1 cellular context compared by ENCODE assay signal in the genomic region with DNA sequence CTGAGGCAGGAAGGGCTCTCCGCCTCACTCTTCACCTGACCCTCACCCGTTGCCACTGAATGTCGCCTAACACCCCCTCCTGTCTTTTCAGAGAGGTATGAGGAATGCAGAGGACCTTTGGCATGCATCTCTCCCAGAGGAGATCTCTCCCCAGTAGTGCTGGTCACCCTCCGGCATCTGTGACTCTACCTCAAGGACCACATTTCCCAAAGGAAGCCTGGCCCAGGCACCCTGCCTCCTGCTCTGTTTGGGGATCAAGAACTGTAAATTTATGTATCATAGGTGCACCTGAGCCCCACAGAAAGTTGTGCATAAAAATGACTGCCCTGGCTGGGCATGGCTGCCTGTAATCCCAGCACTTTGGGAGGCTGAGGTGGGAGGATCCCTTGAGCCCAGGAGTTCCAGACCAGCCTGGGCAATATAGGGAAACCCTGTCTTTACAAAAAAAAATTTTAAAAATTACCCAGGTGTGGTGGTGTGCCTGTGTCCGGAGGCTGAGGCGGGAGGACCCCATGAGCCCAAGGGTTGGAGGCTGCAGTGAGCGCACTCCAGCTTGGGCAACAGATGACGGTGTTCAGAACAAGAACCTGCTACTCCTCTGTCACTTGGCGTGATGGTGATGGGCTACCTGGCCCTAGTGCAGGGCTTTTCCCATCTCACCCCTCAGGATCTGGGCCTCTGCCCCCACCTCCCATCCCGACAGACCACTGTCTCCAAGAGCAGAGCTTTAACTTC.
TF ChIP-seq lines count a peak whose summit lies in the region.

No MANE protein-coding gene starts in this region.

TF ChIP-seq in HepG2, 621 proteins besides CTCF, POLR2A, EP300 and RAD21:
- TF ChIP-seq, protein P1, sequence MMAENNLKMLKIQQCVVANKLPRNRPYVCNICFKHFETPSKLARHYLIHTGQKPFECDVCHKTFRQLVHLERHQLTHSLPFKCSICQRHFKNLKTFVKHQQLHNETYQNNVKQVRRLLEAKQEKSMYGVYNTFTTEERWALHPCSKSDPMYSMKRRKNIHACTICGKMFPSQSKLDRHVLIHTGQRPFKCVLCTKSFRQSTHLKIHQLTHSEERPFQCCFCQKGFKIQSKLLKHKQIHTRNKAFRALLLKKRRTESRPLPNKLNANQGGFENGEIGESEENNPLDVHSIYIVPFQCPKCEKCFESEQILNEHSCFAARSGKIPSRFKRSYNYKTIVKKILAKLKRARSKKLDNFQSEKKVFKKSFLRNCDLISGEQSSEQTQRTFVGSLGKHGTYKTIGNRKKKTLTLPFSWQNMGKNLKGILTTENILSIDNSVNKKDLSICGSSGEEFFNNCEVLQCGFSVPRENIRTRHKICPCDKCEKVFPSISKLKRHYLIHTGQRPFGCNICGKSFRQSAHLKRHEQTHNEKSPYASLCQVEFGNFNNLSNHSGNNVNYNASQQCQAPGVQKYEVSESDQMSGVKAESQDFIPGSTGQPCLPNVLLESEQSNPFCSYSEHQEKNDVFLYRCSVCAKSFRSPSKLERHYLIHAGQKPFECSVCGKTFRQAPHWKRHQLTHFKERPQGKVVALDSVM (CRISPR knock-in tag; IDR thresholded peaks at IDR 0.05), result peak; percentile 60; the same call in 1 of the 2 replicates
- TF ChIP-seq RBM22 (optimal IDR thresholded peaks at IDR 0.05; ENCODE audit: low read length), result peak; percentile 6
- TF ChIP-seq, protein P2, sequence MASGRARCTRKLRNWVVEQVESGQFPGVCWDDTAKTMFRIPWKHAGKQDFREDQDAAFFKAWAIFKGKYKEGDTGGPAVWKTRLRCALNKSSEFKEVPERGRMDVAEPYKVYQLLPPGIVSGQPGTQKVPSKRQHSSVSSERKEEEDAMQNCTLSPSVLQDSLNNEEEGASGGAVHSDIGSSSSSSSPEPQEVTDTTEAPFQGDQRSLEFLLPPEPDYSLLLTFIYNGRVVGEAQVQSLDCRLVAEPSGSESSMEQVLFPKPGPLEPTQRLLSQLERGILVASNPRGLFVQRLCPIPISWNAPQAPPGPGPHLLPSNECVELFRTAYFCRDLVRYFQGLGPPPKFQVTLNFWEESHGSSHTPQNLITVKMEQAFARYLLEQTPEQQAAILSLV (CRISPR knock-in tag; IDR thresholded peaks at IDR 0.05; ENCODE audit: borderline replicate concordance), result no peak
- TF ChIP-seq MTF2 (CRISPR knock-in tag; IDR thresholded peaks at IDR 0.05; ENCODE audit: borderline replicate concordance), result no peak
- TF ChIP-seq, protein P3, sequence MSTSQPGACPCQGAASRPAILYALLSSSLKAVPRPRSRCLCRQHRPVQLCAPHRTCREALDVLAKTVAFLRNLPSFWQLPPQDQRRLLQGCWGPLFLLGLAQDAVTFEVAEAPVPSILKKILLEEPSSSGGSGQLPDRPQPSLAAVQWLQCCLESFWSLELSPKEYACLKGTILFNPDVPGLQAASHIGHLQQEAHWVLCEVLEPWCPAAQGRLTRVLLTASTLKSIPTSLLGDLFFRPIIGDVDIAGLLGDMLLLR (CRISPR knock-in tag; IDR thresholded peaks at IDR 0.05), result no peak
- TF ChIP-seq, protein P4, sequence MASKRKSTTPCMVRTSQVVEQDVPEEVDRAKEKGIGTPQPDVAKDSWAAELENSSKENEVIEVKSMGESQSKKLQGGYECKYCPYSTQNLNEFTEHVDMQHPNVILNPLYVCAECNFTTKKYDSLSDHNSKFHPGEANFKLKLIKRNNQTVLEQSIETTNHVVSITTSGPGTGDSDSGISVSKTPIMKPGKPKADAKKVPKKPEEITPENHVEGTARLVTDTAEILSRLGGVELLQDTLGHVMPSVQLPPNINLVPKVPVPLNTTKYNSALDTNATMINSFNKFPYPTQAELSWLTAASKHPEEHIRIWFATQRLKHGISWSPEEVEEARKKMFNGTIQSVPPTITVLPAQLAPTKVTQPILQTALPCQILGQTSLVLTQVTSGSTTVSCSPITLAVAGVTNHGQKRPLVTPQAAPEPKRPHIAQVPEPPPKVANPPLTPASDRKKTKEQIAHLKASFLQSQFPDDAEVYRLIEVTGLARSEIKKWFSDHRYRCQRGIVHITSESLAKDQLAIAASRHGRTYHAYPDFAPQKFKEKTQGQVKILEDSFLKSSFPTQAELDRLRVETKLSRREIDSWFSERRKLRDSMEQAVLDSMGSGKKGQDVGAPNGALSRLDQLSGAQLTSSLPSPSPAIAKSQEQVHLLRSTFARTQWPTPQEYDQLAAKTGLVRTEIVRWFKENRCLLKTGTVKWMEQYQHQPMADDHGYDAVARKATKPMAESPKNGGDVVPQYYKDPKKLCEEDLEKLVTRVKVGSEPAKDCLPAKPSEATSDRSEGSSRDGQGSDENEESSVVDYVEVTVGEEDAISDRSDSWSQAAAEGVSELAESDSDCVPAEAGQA (IDR thresholded peaks at IDR 0.05; ENCODE audit: low read depth), result no peak
- TF ChIP-seq, protein P4 (CRISPR knock-in tag; IDR thresholded peaks at IDR 0.05; ENCODE audit: borderline replicate concordance), result no peak
- TF ChIP-seq SALL1 (CRISPR knock-in tag; IDR thresholded peaks at IDR 0.05), result no peak
- TF ChIP-seq BORCS8-MEF2B (CRISPR knock-in tag; IDR thresholded peaks at IDR 0.05), result no peak
- TF ChIP-seq MAZ (IDR thresholded peaks at IDR 0.05; ENCODE audit: borderline replicate concordance, low read depth, low read length), result no peak
- TF ChIP-seq MAZ (CRISPR knock-in tag; IDR thresholded peaks at IDR 0.05; ENCODE audit: low read depth), result no peak
- TF ChIP-seq ELF1 (CRISPR knock-in tag; IDR thresholded peaks at IDR 0.05), result no peak
- no peak for TF ChIP-seq WIZ (CRISPR knock-in tag; IDR thresholded peaks at IDR 0.05)
